Comparison of ENCODE assay signal across 33 cellular contexts in genomic region chr7:64114791-64115190, GRCh38.
"Had no signal": no experiment of that assay in that cellular context is flagged by ENCODE, and none has a peak within 500 bp of the region (broad histone marks: within the 10 kb centered on the region; RNA-seq: fewer than 3 reads in every experiment).

No MANE protein-coding gene starts in this region.

- H3K4me2 ChIP-seq: PC-9 had no signal

- ATAC-seq: Panc1, Right ventricle myocardium inferior, SK-N-SH treated with all-trans-retinoic acid at 6 μM for 48 hours had no signal

- H3K36me3 ChIP-seq: MG63, SJCRH30 had no signal

- H3K4me3 ChIP-seq: MG63, PC-9, SJCRH30, SK-N-MC had no signal

- H3K27me3 ChIP-seq: MG63, SJCRH30 had no signal

- H3K4me1 ChIP-seq: SJCRH30 had no signal

- H3K9me3 ChIP-seq: MG63, SJCRH30 had no signal

- DNase-seq: Kasumi-1, KG1, MG63, NCI-H1048, NCI-H1092 treated with DMSO at 0.1 percent for 48 hours, NCI-H1105 treated with DMSO at 0.1 percent for 48 hours, NCI-H1417, NCI-H1436, NCI-H146, NCI-H1694, NCI-H187, NCI-H1930, NCI-H2029 treated with DMSO at 0.1 percent for 48 hours, NCI-H2081 treated with DMSO at 0.1 percent for 48 hours, NCI-H2107, NCI-H2171, NCI-H226, NCI-H446 treated with DMSO at 0.1 percent for 48 hours, NCI-H510A, NCI-H524, NCI-H526, NCI-H69, NCI-H748 treated with DMSO at 0.1 percent for 48 hours, NCI-H82, PC-9, SHP77, SIG-M5 had no signal

- H2AFZ ChIP-seq: PC-9 had no signal

- H3K27ac ChIP-seq: PC-9, RWPE1, SJCRH30, SK-N-MC had no signal
